ENCODE assay signal across 8 cellular contexts in the genomic region with DNA sequence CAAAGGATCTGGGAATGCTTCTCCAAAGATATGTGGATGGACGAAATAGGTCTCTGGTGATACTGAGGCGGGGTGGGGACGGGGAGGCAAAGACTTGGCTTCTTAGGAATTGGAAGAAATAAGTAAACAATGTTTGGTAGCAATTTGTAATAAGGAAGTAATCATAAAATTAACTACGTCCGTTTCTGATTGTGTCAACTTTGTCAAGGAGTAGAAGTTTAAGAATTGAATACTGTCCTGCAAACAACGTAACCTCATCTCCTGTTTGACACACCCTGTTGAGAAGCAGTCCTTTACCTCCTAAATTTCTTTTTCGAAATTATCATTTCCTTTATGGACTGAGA. TPM values are rescaled to one million over a fixed set of nuclear protein-coding genes. Genes with fewer than 3 reads are reported as not detected.
DNase-seq lines count a peak whose midpoint lies in the region; ATAC-seq and TF ChIP-seq lines count a peak whose summit lies in the region.

No MANE protein-coding gene starts in this region.

- peak overlapping the region; percentile 98 for H3K4me3 Mint-ChIP-seq in activated T-cell treated with anti-CD3 and anti-CD28 coated beads, Interleukin-2, amount 50 U/mL, for 4 hours

- 2% methylated on average over 7 of the region's 7 CpGs for WGBS in liver
- WGBS in transverse colon (ENCODE audit: low coverage in 1 of 2), 2 donors: 0% methylated on average over 7 of the region's 7 CpGs

- H3K27ac ChIP-seq in liver (ENCODE audit: low read depth in 1 of 2, low read length in 2 of 2): peak overlapping the region; percentile 85 to 94
- peak overlapping the region; percentile 89 to 95 (median 92) for H3K27ac ChIP-seq in transverse colon

- peaks cover 33% of the 10 kb centered on the region for H3K36me3 Mint-ChIP-seq in activated T-cell treated with anti-CD3 and anti-CD28 coated beads, Interleukin-2, amount 50 U/mL, for 4 hours (ENCODE audit: insufficient read depth)

- H3K36me3 ChIP-seq in liver (ENCODE audit: control insufficient read depth in 4 of 4, insufficient read depth in 3 of 4, low read depth in 1 of 4, low read length in 3 of 4): peaks cover 13 to 31% (median 28%) of the 10 kb centered on the region in 4 donors
- peaks cover 0 to 30% (median 11%) of the 10 kb centered on the region in 4 donors for H3K36me3 ChIP-seq in transverse colon

- no peaks in the 10 kb centered on the region for H3K9me3 Mint-ChIP-seq in activated T-cell treated with anti-CD3 and anti-CD28 coated beads, Interleukin-2, amount 50 U/mL, for 4 hours

- no peak for TF ChIP-seq EP300 in transverse colon (IDR thresholded peaks at IDR 0.05; ENCODE audit: low read depth)

- peaks cover 45% of the 10 kb centered on the region for H3K4me1 Mint-ChIP-seq in activated T-cell treated with anti-CD3 and anti-CD28 coated beads, Interleukin-2, amount 50 U/mL, for 4 hours (ENCODE audit: low read depth)

- TF ChIP-seq CTCF in astrocyte of the cerebellum (IDR thresholded peaks at IDR 0.05; ENCODE audit: low read depth, low read length, missing control alignments): no peak
- no peak for TF ChIP-seq CTCF in liver (IDR thresholded peaks at IDR 0.05; ENCODE audit: low read depth, low read length, missing input control)
- TF ChIP-seq CTCF in transverse colon (IDR thresholded peaks at IDR 0.05): no peak

- no peak for ATAC-seq in activated T-cell treated with anti-CD3 and anti-CD28 coated beads, Interleukin-2, amount 50 U/mL, for 4 hours
- ATAC-seq in HG02588 (IDR thresholded peaks at IDR 0.05; ENCODE audit: unreplicated experiment): no peak

- H3K27me3 ChIP-seq in liver (ENCODE audit: control insufficient read depth in 4 of 4, insufficient read depth in 4 of 4, low read length in 3 of 4): no peaks in the 10 kb centered on the region
- H3K27me3 ChIP-seq in transverse colon: no peaks in the 10 kb centered on the region

- TF ChIP-seq RAD21 in liver (IDR thresholded peaks at IDR 0.05): no peak

- peaks cover 4 to 12% (median 7%) of the 10 kb centered on the region in 4 donors for H3K4me1 ChIP-seq in liver (ENCODE audit: control insufficient read depth in 4 of 4, insufficient read depth in 4 of 4, low read length in 3 of 4)
- peaks cover 7 to 13% (median 12%) of the 10 kb centered on the region in 4 donors for H3K4me1 ChIP-seq in transverse colon

- H3K4me3 ChIP-seq in astrocyte of the cerebellum (ENCODE audit: low read depth, low read length) (peak overlapping the region; percentile 86), liver (ENCODE audit: low read depth in 1 of 3, low read length in 3 of 3) (peak overlapping the region; percentile 74 to 98 (median 93)), transverse colon (peak overlapping the region; percentile 53 to 97 (median 73))

- peak overlapping the region; percentile 88 to 99 for H3K9ac ChIP-seq in liver (ENCODE audit: low read depth in 1 of 2, low read length in 2 of 2)

- no peaks in the 10 kb centered on the region for H3K27me3 Mint-ChIP-seq in activated T-cell treated with anti-CD3 and anti-CD28 coated beads, Interleukin-2, amount 50 U/mL, for 4 hours (ENCODE audit: low read depth)

- no peak for TF ChIP-seq POLR2A in transverse colon (IDR thresholded peaks at IDR 0.05)

- H3K9me3 ChIP-seq in liver (ENCODE audit: control insufficient read depth in 4 of 4, low read length in 3 of 4): no peaks in the 10 kb centered on the region
- no peaks in the 10 kb centered on the region for H3K9me3 ChIP-seq in transverse colon

- no peak for DNase-seq in activated T-cell treated with anti-CD3 and anti-CD28 coated beads, Interleukin-2, amount 50 U/mL, for 4 hours
- DNase-seq in activated T-cell treated with anti-CD3 and anti-CD28 coated beads for 4 hours: no peak
- no peak for DNase-seq in astrocyte of the cerebellum (ENCODE audit: low read depth)
- DNase-seq in transverse colon: no peak
- DNase-seq in NCI-H446 treated with DMSO at 0.1 percent for 48 hours (lab: John Stamatoyannopoulos, UW): no peak
- no peak for DNase-seq in hypothalamus (lab: John Stamatoyannopoulos, UW)

- intact Hi-C loops in transverse colon (cut with DNase I; ENCODE audit: low total_unique reads): no loop called here

- in situ Hi-C loops in astrocyte of the cerebellum (cut with HindIII; ENCODE audit: low sequenced_read_pairs) (no loop called here), transverse colon (cut with MboI; ENCODE audit: low pct_ligation_motif_present in 1 of 4, low pct_unique_long_range_greater_than_20kb in 1 of 4, low sequenced_read_pairs in 3 of 4) (no loop called here)

TF ChIP-seq in liver, 16 proteins besides CTCF, POLR2A, EP300 and RAD21 (continues in another document):
- no peak for TF ChIP-seq RXRA (IDR thresholded peaks at IDR 0.05)
- no peak for TF ChIP-seq EGR1 (IDR thresholded peaks at IDR 0.05; ENCODE audit: low read depth in 2 of 2)
- no peak for TF ChIP-seq GABPA (IDR thresholded peaks at IDR 0.05 in 1 of 2, conservative IDR thresholded peaks at IDR 0.05 in 1 of 2)
- no peak for TF ChIP-seq NR2F2 (IDR thresholded peaks at IDR 0.05)
- TF ChIP-seq SP1 (IDR thresholded peaks at IDR 0.05): no peak
- TF ChIP-seq, protein P1, sequence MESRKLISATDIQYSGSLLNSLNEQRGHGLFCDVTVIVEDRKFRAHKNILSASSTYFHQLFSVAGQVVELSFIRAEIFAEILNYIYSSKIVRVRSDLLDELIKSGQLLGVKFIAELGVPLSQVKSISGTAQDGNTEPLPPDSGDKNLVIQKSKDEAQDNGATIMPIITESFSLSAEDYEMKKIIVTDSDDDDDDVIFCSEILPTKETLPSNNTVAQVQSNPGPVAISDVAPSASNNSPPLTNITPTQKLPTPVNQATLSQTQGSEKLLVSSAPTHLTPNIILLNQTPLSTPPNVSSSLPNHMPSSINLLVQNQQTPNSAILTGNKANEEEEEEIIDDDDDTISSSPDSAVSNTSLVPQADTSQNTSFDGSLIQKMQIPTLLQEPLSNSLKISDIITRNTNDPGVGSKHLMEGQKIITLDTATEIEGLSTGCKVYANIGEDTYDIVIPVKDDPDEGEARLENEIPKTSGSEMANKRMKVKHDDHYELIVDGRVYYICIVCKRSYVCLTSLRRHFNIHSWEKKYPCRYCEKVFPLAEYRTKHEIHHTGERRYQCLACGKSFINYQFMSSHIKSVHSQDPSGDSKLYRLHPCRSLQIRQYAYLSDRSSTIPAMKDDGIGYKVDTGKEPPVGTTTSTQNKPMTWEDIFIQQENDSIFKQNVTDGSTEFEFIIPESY (IDR thresholded peaks at IDR 0.05): no peak
- TF ChIP-seq YY1 (IDR thresholded peaks at IDR 0.05): no peak
- no peak for TF ChIP-seq JUND (IDR thresholded peaks at IDR 0.05)
- TF ChIP-seq FOXA1 (IDR thresholded peaks at IDR 0.05): no peak
- TF ChIP-seq ATF3 (IDR thresholded peaks at IDR 0.05): no peak
- TF ChIP-seq HNF4A (conservative IDR thresholded peaks at IDR 0.05): no peak
- TF ChIP-seq TAF1 (conservative IDR thresholded peaks at IDR 0.05): no peak
- no peak for TF ChIP-seq FOXA2 (IDR thresholded peaks at IDR 0.05)
- no peak for TF ChIP-seq REST (IDR thresholded peaks at IDR 0.05)
- no peak for TF ChIP-seq HNF4G (IDR thresholded peaks at IDR 0.05)

RNA-seq across cellular contexts. Expression of gene POLR3C, which starts 0.5 kb away (rescaled TPM):
- total RNA-seq in activated T-cell treated with anti-CD3 and anti-CD28 coated beads, Interleukin-2, amount 50 U/mL, for 4 hours: 10 to 100 TPM; 55.6 to 64.5 (median 55.8) TPM
- 10 to 100 TPM; 12.6 to 22.0 TPM for total RNA-seq in liver
- polyA plus RNA-seq in liver: 1 to 10 TPM; 6.3 to 8.5 TPM
- total RNA-seq in transverse colon: 10 to 100 TPM; 13.1 to 77.2 (median 29.0) TPM

RNA-seq across cellular contexts. Expression of gene RNF115, which starts 0.6 kb away (rescaled TPM):
- 10 to 100 TPM; 12.6 to 13.5 (median 12.6) TPM for total RNA-seq in activated T-cell treated with anti-CD3 and anti-CD28 coated beads, Interleukin-2, amount 50 U/mL, for 4 hours
- 10 to 100 TPM in 1 of 2 donors, 1 to 10 TPM in 1; 8.5 to 10.0 TPM for total RNA-seq in liver
- 1 to 10 TPM; 3.2 to 6.7 TPM for polyA plus RNA-seq in liver
- 10 to 100 TPM in 3 of 4 donors, 1 to 10 TPM in 1; 6.4 to 21.5 (median 13.3) TPM for total RNA-seq in transverse colon

RNA-seq across cellular contexts. Expression of gene NUDT17, which starts 21.0 kb away (rescaled TPM):
- 1 to 10 TPM; 2.1 to 3.1 (median 2.8) TPM for total RNA-seq in activated T-cell treated with anti-CD3 and anti-CD28 coated beads, Interleukin-2, amount 50 U/mL, for 4 hours
- total RNA-seq in liver (1 to 10 TPM in 1 of 2 donors, under 1 TPM in 1; 0.59 to 2.1 TPM), transverse colon (1 to 10 TPM in 2 of 4 donors, under 1 TPM in 1, not detected in 1; 0.95 to 2.2 (median 1.1) TPM)
- 1 to 10 TPM in 1 of 2 donors, under 1 TPM in 1; 0.78 to 1.3 TPM for polyA plus RNA-seq in liver

RNA-seq across cellular contexts. Expression of gene PIAS3, which starts 34.4 kb away (rescaled TPM):
- 10 to 100 TPM; 10.6 to 14.2 (median 12.0) TPM for total RNA-seq in activated T-cell treated with anti-CD3 and anti-CD28 coated beads, Interleukin-2, amount 50 U/mL, for 4 hours
- total RNA-seq in liver: 1 to 10 TPM; 1.7 to 3.4 TPM
- 1 to 10 TPM; 4.5 to 6.3 TPM for polyA plus RNA-seq in liver
- 10 to 100 TPM; 10.2 to 71.6 (median 17.8) TPM for total RNA-seq in transverse colon
